8 cellular contexts compared by ENCODE assay signal in the genomic region with DNA sequence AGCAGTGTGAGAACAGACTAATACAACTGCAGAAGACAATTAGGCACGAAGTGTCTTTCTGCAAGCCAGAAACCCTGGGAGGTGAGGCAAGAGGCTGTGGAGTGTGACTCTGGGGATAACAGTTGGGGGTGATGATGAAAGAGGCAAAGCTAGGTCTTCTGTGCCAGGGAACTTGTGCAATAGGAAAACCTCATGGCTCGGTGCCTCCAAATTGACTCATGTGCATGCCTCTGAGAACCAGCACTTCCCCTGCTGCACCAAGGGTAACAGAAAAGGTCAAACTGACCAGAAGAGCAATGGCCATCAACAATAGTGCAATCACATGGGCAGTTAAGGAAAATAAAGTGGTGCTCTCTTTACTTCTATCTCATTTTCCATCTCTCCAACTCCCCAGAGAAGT.
DNase-seq lines count a peak whose midpoint lies in the region; ATAC-seq and TF ChIP-seq lines count a peak whose summit lies in the region.

No MANE protein-coding gene starts in this region.

- ATAC-seq in HG03108 (IDR thresholded peaks at IDR 0.05; ENCODE audit: unreplicated experiment) = no peak
- ATAC-seq in activated T-cell treated with anti-CD3 and anti-CD28 coated beads, Interleukin-2, amount 50 U/mL, for 72 hours (replicated peaks in 1 of 2) = no peak

- intact Hi-C loops in ovary (cut with DNase I) = no loop called here

- H3K9me3 Mint-ChIP-seq in activated T-cell treated with anti-CD3 and anti-CD28 coated beads, Interleukin-2, amount 50 U/mL, for 72 hours = peaks cover 0 to 3% of the 10 kb centered on the region in 2 donors

- no peak overlapping the region for H3K9ac ChIP-seq in fibroblast of lung (ENCODE audit: insufficient read depth, low read length)

- H3K27ac Mint-ChIP-seq in activated T-cell treated with anti-CD3 and anti-CD28 coated beads, Interleukin-2, amount 50 U/mL, for 72 hours = no peak overlapping the region

- H3K27me3 ChIP-seq in Peyer's patch = no peaks in the 10 kb centered on the region
- H3K27me3 ChIP-seq in fibroblast of lung (ENCODE audit: control insufficient read depth, insufficient read depth, low read length) = no peaks in the 10 kb centered on the region
- no peaks in the 10 kb centered on the region for H3K27me3 ChIP-seq in ovary

- DNase-seq in CD1c-positive myeloid dendritic cell (ENCODE audit: extremely low spot score) (peak; percentile 84), Peyer's patch (peak in 2 of 3 donors; percentile 23 to 73), fibroblast of lung (ENCODE audit: low read depth in 2 of 2) (peak; percentile 98 to 99), ovary (peak; percentile 40 to 78 (median 52))
- DNase-seq in activated CD4-positive, alpha-beta T cell treated with anti-CD3 and anti-CD28 coated beads for 1 hour = no peak
- DNase-seq in stimulated activated CD4-positive, alpha-beta T cell treated with anti-CD3 and anti-CD28 coated beads, Interleukin-1b, Interleukin-23, amount 100 ng/mL, for 48 hours = no peak
- no peak for DNase-seq in activated T-cell treated with anti-CD3 and anti-CD28 coated beads, Interleukin-2, amount 50 U/mL, for 72 hours

- H3K4me2 ChIP-seq in fibroblast of lung (ENCODE audit: extremely low read depth, insufficient read depth, low read length) = no peak overlapping the region

- H3K4me3 Mint-ChIP-seq in activated T-cell treated with anti-CD3 and anti-CD28 coated beads, Interleukin-2, amount 50 U/mL, for 72 hours = no peak overlapping the region

- H3K36me3 ChIP-seq in Peyer's patch (no peaks in the 10 kb centered on the region), fibroblast of lung (ENCODE audit: control insufficient read depth, insufficient read depth, low read length) (no peaks in the 10 kb centered on the region), ovary (no peaks in the 10 kb centered on the region)

- 25 to 56% (median 43%) methylated on average over 2 of the region's 2 CpGs for WGBS in ovary, 3 donors

- no peak for TF ChIP-seq CTCF in Peyer's patch (IDR thresholded peaks at IDR 0.05)
- TF ChIP-seq CTCF in fibroblast of lung (conservative IDR thresholded peaks at IDR 0.05 in 1 of 2, IDR thresholded peaks at IDR 0.05 in 1 of 2; ENCODE audit: low read depth in 1 of 2, low read length in 2 of 2) = no peak
- TF ChIP-seq CTCF in ovary (IDR thresholded peaks at IDR 0.05) = no peak

- no peak overlapping the region for H3K4me3 ChIP-seq in Peyer's patch
- no peak overlapping the region for H3K4me3 ChIP-seq in fibroblast of lung (replicated peaks in 1 of 4; ENCODE audit: control extremely low read depth in 1 of 4, insufficient read depth in 1 of 4, low read depth in 3 of 4, low read length in 4 of 4)
- H3K4me3 ChIP-seq in ovary = no peak overlapping the region

- no peaks in the 10 kb centered on the region for H3K4me1 ChIP-seq in Peyer's patch
- H3K4me1 ChIP-seq in fibroblast of lung (ENCODE audit: control insufficient read depth, extremely low read depth, insufficient read depth, low read length) = peaks cover 9% of the 10 kb centered on the region
- H3K4me1 ChIP-seq in ovary (ENCODE audit: insufficient read depth) = no peaks in the 10 kb centered on the region

- H4K20me1 ChIP-seq in fibroblast of lung (ENCODE audit: control insufficient read depth, extremely low read depth, insufficient read depth, low read length) = no peaks in the 10 kb centered on the region

- no peak overlapping the region for H3K27ac ChIP-seq in Peyer's patch
- peak overlapping the region; percentile 35 for H3K27ac ChIP-seq in fibroblast of lung (ENCODE audit: insufficient read depth, low read length)
- H3K27ac ChIP-seq in ovary = no peak overlapping the region

- no peak overlapping the region for H2AFZ ChIP-seq in fibroblast of lung (ENCODE audit: low read length)

- no peak for TF ChIP-seq POLR2A in Peyer's patch (IDR thresholded peaks at IDR 0.05)
- no peak for TF ChIP-seq POLR2A in ovary (IDR thresholded peaks at IDR 0.05)

- no peaks in the 10 kb centered on the region for H3K36me3 Mint-ChIP-seq in activated T-cell treated with anti-CD3 and anti-CD28 coated beads, Interleukin-2, amount 50 U/mL, for 72 hours (ENCODE audit: insufficient read depth in 2 of 2)

- H3K4me1 Mint-ChIP-seq in activated T-cell treated with anti-CD3 and anti-CD28 coated beads, Interleukin-2, amount 50 U/mL, for 72 hours (ENCODE audit: low read depth) = no peaks in the 10 kb centered on the region

- H3K79me2 ChIP-seq in fibroblast of lung (ENCODE audit: control insufficient read depth, insufficient read depth, low read length) = no peaks in the 10 kb centered on the region

- TF ChIP-seq EP300 in ovary (IDR thresholded peaks at IDR 0.05) = no peak

- H3K9me3 ChIP-seq in Peyer's patch (no peaks in the 10 kb centered on the region), fibroblast of lung (ENCODE audit: control insufficient read depth, insufficient read depth, low read depth, low read length) (no peaks in the 10 kb centered on the region), ovary (no peaks in the 10 kb centered on the region)

- H3K27me3 Mint-ChIP-seq in activated T-cell treated with anti-CD3 and anti-CD28 coated beads, Interleukin-2, amount 50 U/mL, for 72 hours (ENCODE audit: low read depth) = no peaks in the 10 kb centered on the region

Comparison
In these comparisons a context has a peak if more than half of its experiments do, and no peak if none do; other contexts are left out.
1. DNase-seq: peak in CD1c-positive myeloid dendritic cell (single experiment), Peyer's patch (2 of 3), fibroblast of lung (2 of 2) and ovary (5 of 5); none in activated CD4-positive, alpha-beta T cell treated with anti-CD3 and anti-CD28 coated beads for 1 hour (single experiment), stimulated activated CD4-positive, alpha-beta T cell treated with anti-CD3 and anti-CD28 coated beads, Interleukin-1b, Interleukin-23, amount 100 ng/mL, for 48 hours (single experiment) and activated T-cell treated with anti-CD3 and anti-CD28 coated beads, Interleukin-2, amount 50 U/mL, for 72 hours (0 of 2).